ENCODE assay signal across 8 cellular contexts in genomic region chr5:134145779-134146581, GRCh38. TPM values are rescaled to one million over a fixed set of nuclear protein-coding genes. Genes with fewer than 3 reads are reported as not detected.
DNase-seq lines count a peak whose midpoint lies in the region; TF ChIP-seq lines count a peak whose summit lies in the region.

No MANE protein-coding gene starts in this region.

- H3K4ac ChIP-seq in neuronal stem cell (ENCODE audit: low read length): no peak overlapping the region

- H2AK5ac ChIP-seq in neuronal stem cell (ENCODE audit: low read depth, low read length): no peak overlapping the region

- no peak overlapping the region for H3K23ac ChIP-seq in neuronal stem cell (ENCODE audit: low read depth, low read length, poor library complexity)

- CTCF ChIA-PET in AG04449 (lab: Yijun Ruan, JAX): interaction anchor here (1.0 to 36.5 kb wide), 13 partner anchors 4 to 146 kb away, joined by 3 to 1500 read pairs (median 5); no protein-coding TSS in a partner anchor

- DNase-seq in AG04449 (ENCODE audit: low read depth, low spot score) (no peak), GM13977 (ENCODE audit: low spot score) (peak; percentile 66), HL-60 (ENCODE audit: low read depth in 1 of 2, low spot score in 1 of 2) (peak; percentile 16 to 57), RPMI7951 (ENCODE audit: low read depth) (peak; percentile 67), fibroblast of the aortic adventitia (ENCODE audit: low read depth) (peak; percentile 69), neuronal stem cell (ENCODE audit: low spot score) (peak; percentile 81), suprapubic skin (ENCODE audit: low spot score in 2 of 2) (peak; percentile 84 to 86)
- peak; percentile 67 for DNase-seq in activated T-helper 1 cell treated with anti-CD3 and anti-CD28 coated beads, Interleukin-12 subunit alpha, Interleukin-12 subunit beta, Interleukin-2, Interleukin-4 antibody, amounts not matched to agents 30 ng/mL and 10 ng/mL and 1 ng/mL, durations not matched to agents 14 hours and 24 hours and 36 hours (ENCODE audit: low spot score)

- H4K91ac ChIP-seq in neuronal stem cell (ENCODE audit: low read depth, low read length, poor library complexity): no peak overlapping the region

- H3K4me3 ChIP-seq in AG04449 (ENCODE audit: low read depth, low read length) (no peak overlapping the region), HL-60 (replicated peaks; ENCODE audit: insufficient read depth, low read length) (no peak overlapping the region), fibroblast of the aortic adventitia (ENCODE audit: low read depth, low read length) (no peak overlapping the region), neuronal stem cell (ENCODE audit: low read length in 2 of 2) (no peak overlapping the region), suprapubic skin (no peak overlapping the region)

- H3K36me3 ChIP-seq in neuronal stem cell (replicated peaks in 1 of 2; ENCODE audit: control insufficient read depth in 2 of 2, insufficient read depth in 2 of 2, low read length in 2 of 2) (peaks cover 38 to 95% of the 10 kb centered on the region in 2 donors), suprapubic skin (peaks cover 89% of the 10 kb centered on the region)

- peak; percentile 89 for TF ChIP-seq CTCF in AG04449 (IDR thresholded peaks at IDR 0.05; ENCODE audit: insufficient read depth, low read length, missing control alignments)
- peak; percentile 91 for TF ChIP-seq CTCF in GM13977 (IDR thresholded peaks at IDR 0.05; ENCODE audit: extremely low read depth, insufficient read depth, missing control alignments)
- peak; percentile 69 for TF ChIP-seq CTCF in HL-60 (IDR thresholded peaks at IDR 0.05; ENCODE audit: insufficient read depth, low read length)
- TF ChIP-seq CTCF in fibroblast of the aortic adventitia (IDR thresholded peaks at IDR 0.05; ENCODE audit: insufficient read depth, low read length): peak; percentile 98
- peak; percentile 81 to 97 for TF ChIP-seq CTCF in suprapubic skin (IDR thresholded peaks at IDR 0.05)

- H3K4me2 ChIP-seq in neuronal stem cell (ENCODE audit: insufficient read depth, low read length, poor library complexity, severe bottlenecking): no peak overlapping the region

- H2BK12ac ChIP-seq in neuronal stem cell (ENCODE audit: low read length): no peak overlapping the region

- H2BK5ac ChIP-seq in neuronal stem cell (ENCODE audit: low read length): no peak overlapping the region

- no peak overlapping the region for H2AFZ ChIP-seq in neuronal stem cell (ENCODE audit: low read length)

- H3K9me3 ChIP-seq in neuronal stem cell (replicated peaks in 1 of 2; ENCODE audit: control insufficient read depth in 2 of 2, insufficient read depth in 1 of 2, low read depth in 1 of 2, low read length in 2 of 2) (no peaks in the 10 kb centered on the region), suprapubic skin (no peaks in the 10 kb centered on the region)

- H3K27me3 Mint-ChIP-seq in activated T-helper 1 cell treated with anti-CD3 and anti-CD28 coated beads, Interleukin-12 subunit alpha, Interleukin-12 subunit beta, Interleukin-2, Interleukin-4 antibody, amounts not matched to agents 30 ng/mL and 10 ng/mL and 1 ng/mL, durations not matched to agents 14 hours and 24 hours and 36 hours (ENCODE audit: insufficient read depth): no peaks in the 10 kb centered on the region

- H3K4me1 ChIP-seq in neuronal stem cell (ENCODE audit: control insufficient read depth in 2 of 2, insufficient read depth in 1 of 2, low read depth in 1 of 2, low read length in 2 of 2) (no peaks in the 10 kb centered on the region), suprapubic skin (peaks cover 34% of the 10 kb centered on the region)

- H3K27ac Mint-ChIP-seq in activated T-helper 1 cell treated with anti-CD3 and anti-CD28 coated beads, Interleukin-12 subunit alpha, Interleukin-12 subunit beta, Interleukin-2, Interleukin-4 antibody, amounts not matched to agents 30 ng/mL and 10 ng/mL and 1 ng/mL, durations not matched to agents 14 hours and 24 hours and 36 hours: peak overlapping the region; percentile 19

- H3K14ac ChIP-seq in neuronal stem cell (ENCODE audit: low read length): no peak overlapping the region

- no CpG with 5 or more reads among the region's 13 CpGs for WGBS in neuronal stem cell (ENCODE audit: extremely low coverage in 2 of 2, insufficient read length in 2 of 2, insufficient replicate concordance in 1 of 2), 2 donors
- WGBS in suprapubic skin: 94% methylated on average over 11 of the region's 13 CpGs

- no peak for TF ChIP-seq POLR2A in suprapubic skin (IDR thresholded peaks at IDR 0.05)

- H3K27me3 ChIP-seq in HL-60 (ENCODE audit: insufficient read depth, poor library complexity, severe bottlenecking): no peaks in the 10 kb centered on the region
- H3K27me3 ChIP-seq in neuronal stem cell (ENCODE audit: control insufficient read depth in 3 of 3, insufficient read depth in 3 of 3, low read depth in 1 of 3, low read length in 3 of 3): no peaks in the 10 kb centered on the region
- H3K27me3 ChIP-seq in suprapubic skin: no peaks in the 10 kb centered on the region

- H3K79me1 ChIP-seq in neuronal stem cell (ENCODE audit: low read depth, low read length): peaks cover 7% of the 10 kb centered on the region

- POLR2A ChIA-PET in AG04449 (lab: Yijun Ruan, JAX): interaction anchor here (1.0 to 1.6 kb wide), 3 partner anchors 30 to 31 kb away, joined by 3 to 4 read pairs (median 3); partner anchors contain the start of gene SKP1

- H2BK15ac ChIP-seq in neuronal stem cell (ENCODE audit: low read length): no peak overlapping the region

- TF ChIP-seq EP300 in suprapubic skin (IDR thresholded peaks at IDR 0.05): no peak

- H3K4me3 Mint-ChIP-seq in activated T-helper 1 cell treated with anti-CD3 and anti-CD28 coated beads, Interleukin-12 subunit alpha, Interleukin-12 subunit beta, Interleukin-2, Interleukin-4 antibody, amounts not matched to agents 30 ng/mL and 10 ng/mL and 1 ng/mL, durations not matched to agents 14 hours and 24 hours and 36 hours: no peak overlapping the region

- H3K9me3 Mint-ChIP-seq in activated T-helper 1 cell treated with anti-CD3 and anti-CD28 coated beads, Interleukin-12 subunit alpha, Interleukin-12 subunit beta, Interleukin-2, Interleukin-4 antibody, amounts not matched to agents 30 ng/mL and 10 ng/mL and 1 ng/mL, durations not matched to agents 14 hours and 24 hours and 36 hours: no peaks in the 10 kb centered on the region

- H2BK120ac ChIP-seq in neuronal stem cell (ENCODE audit: low read depth, low read length): no peak overlapping the region

- peaks cover 36% of the 10 kb centered on the region for H3K4me1 Mint-ChIP-seq in activated T-helper 1 cell treated with anti-CD3 and anti-CD28 coated beads, Interleukin-12 subunit alpha, Interleukin-12 subunit beta, Interleukin-2, Interleukin-4 antibody, amounts not matched to agents 30 ng/mL and 10 ng/mL and 1 ng/mL, durations not matched to agents 14 hours and 24 hours and 36 hours (ENCODE audit: low read depth)

- peaks cover 44% of the 10 kb centered on the region for H3K36me3 Mint-ChIP-seq in activated T-helper 1 cell treated with anti-CD3 and anti-CD28 coated beads, Interleukin-12 subunit alpha, Interleukin-12 subunit beta, Interleukin-2, Interleukin-4 antibody, amounts not matched to agents 30 ng/mL and 10 ng/mL and 1 ng/mL, durations not matched to agents 14 hours and 24 hours and 36 hours (ENCODE audit: low read depth)

- H4K8ac ChIP-seq in neuronal stem cell (ENCODE audit: low read depth, low read length): no peak overlapping the region

- intact Hi-C loops in activated T-helper 1 cell treated with anti-CD3 and anti-CD28 coated beads, Interleukin-12 subunit alpha, Interleukin-12 subunit beta, Interleukin-2, Interleukin-4 antibody, amounts not matched to agents 30 ng/mL and 10 ng/mL and 1 ng/mL, durations not matched to agents 14 hours and 24 hours and 36 hours (cut with micrococcal nuclease): loop anchor here (1.0 kb wide), 3 partner anchors 32 to 120 kb away; partner anchors contain the start of gene TCF7

- no peak overlapping the region for H3K9ac ChIP-seq in neuronal stem cell (ENCODE audit: low read depth, low read length, poor library complexity)

- no peak overlapping the region for H3K18ac ChIP-seq in neuronal stem cell (ENCODE audit: low read length)

- in situ Hi-C loops in GM13977 (cut with MboI; ENCODE audit: low pct_unique_long_range_greater_than_20kb, low sequenced_read_pairs, unreplicated experiment): no loop called here

- H3K27ac ChIP-seq in HL-60 (replicated peaks): 0 out of 2 replicates have a peak overlapping the region, but pooled peaks have one; percentile 5
- no peak overlapping the region for H3K27ac ChIP-seq in neuronal stem cell (replicated peaks; ENCODE audit: low read length)
- no peak overlapping the region for H3K27ac ChIP-seq in suprapubic skin

RNA-seq across cellular contexts. Expression of gene SKP1, which starts 30.8 kb away (rescaled TPM):
- total RNA-seq in RPMI7951 (2014; rRNA removed; shearing (Covaris generic)): 357 and 366 TPM in 2 replicates
- 259 and 265 TPM in 2 replicates for total RNA-seq in activated T-helper 1 cell treated with anti-CD3 and anti-CD28 coated beads, Interleukin-12 subunit alpha, Interleukin-12 subunit beta, Interleukin-2, Interleukin-4 antibody, amounts not matched to agents 30 ng/mL and 10 ng/mL and 1 ng/mL, durations not matched to agents 14 hours and 24 hours and 36 hours
- total RNA-seq in fibroblast of the aortic adventitia (ENCODE audit: low replicate concordance) (271 and 349 TPM in 2 replicates), suprapubic skin (100 to 1,000 TPM; 143 to 261 (median 196) TPM)
- polyA plus RNA-seq in neuronal stem cell (2013, experiment 1 of 2): 609 TPM
- 615 TPM for polyA plus RNA-seq in neuronal stem cell (2013, experiment 2 of 2)

RNA-seq across cellular contexts. Expression of gene TCF7, which starts 31.5 kb away (rescaled TPM):
- total RNA-seq in RPMI7951 (2014; rRNA removed; shearing (Covaris generic)): 9.1 and 12.3 TPM in 2 replicates
- 76.3 and 77.2 TPM in 2 replicates for total RNA-seq in activated T-helper 1 cell treated with anti-CD3 and anti-CD28 coated beads, Interleukin-12 subunit alpha, Interleukin-12 subunit beta, Interleukin-2, Interleukin-4 antibody, amounts not matched to agents 30 ng/mL and 10 ng/mL and 1 ng/mL, durations not matched to agents 14 hours and 24 hours and 36 hours
- total RNA-seq in fibroblast of the aortic adventitia (ENCODE audit: low replicate concordance) (1.1 and 16.8 TPM in 2 replicates), suprapubic skin (1 to 10 TPM; 2.9 to 7.2 (median 4.9) TPM)
- 4.1 TPM for polyA plus RNA-seq in neuronal stem cell (2013, experiment 1 of 2)
- 4.2 TPM for polyA plus RNA-seq in neuronal stem cell (2013, experiment 2 of 2)
